1 cellular context compared by ENCODE assay signal in genomic region chr3:184156522-184156955, GRCh38.
TF ChIP-seq lines count a peak whose summit lies in the region.

No MANE protein-coding gene starts in this region.

TF ChIP-seq in K562, 482 proteins besides CTCF, POLR2A, EP300 and RAD21:
- TF ChIP-seq AFF4 (CRISPR knock-in tag; IDR thresholded peaks at IDR 0.05) (0 out of 2 replicates have a peak, but pooled peaks have one; percentile 13), MAFK (IDR thresholded peaks at IDR 0.05; ENCODE audit: low read length) (no peak), MAZ (CRISPR knock-in tag; conservative IDR thresholded peaks at IDR 0.05 in 1 of 2, IDR thresholded peaks at IDR 0.05 in 1 of 2) (no peak), MITF (IDR thresholded peaks at IDR 0.05) (no peak), ZNF740 (CRISPR knock-in tag; IDR thresholded peaks at IDR 0.05) (no peak), ZNF740 (tag; IDR thresholded peaks at IDR 0.05) (peak in 1 of 2 experiments; percentile 38; a peak in 1 of 4 replicates), ZFP91 (CRISPR knock-in tag; IDR thresholded peaks at IDR 0.05) (peak; percentile 82; the same call in 1 of the 2 replicates), ZSCAN29 (IDR thresholded peaks at IDR 0.05) (0 out of 2 replicates have a peak, but pooled peaks have one; percentile 10), RBFOX2 (IDR thresholded peaks at IDR 0.05; ENCODE audit: low read depth, low read length) (peak; percentile 38; the same call in 1 of the 2 replicates), ZBTB7A (IDR thresholded peaks at IDR 0.05; ENCODE audit: borderline replicate concordance, control insufficient read depth, low read depth, low read length) (peak; percentile 32; the same call in 1 of the 2 replicates), VEZF1 (CRISPR knock-in tag; IDR thresholded peaks at IDR 0.05) (peak; percentile 68), ARID4B (CRISPR knock-in tag; IDR thresholded peaks at IDR 0.05) (no peak), RB1 (IDR thresholded peaks at IDR 0.05; ENCODE audit: low read depth) (peak; percentile 17; the same call in 1 of the 2 replicates), SAP30 (IDR thresholded peaks at IDR 0.05; ENCODE audit: borderline replicate concordance, insufficient read depth, low read depth, low read length, poor library complexity, severe bottlenecking) (peak; percentile 33), ATF3 (IDR thresholded peaks at IDR 0.05) (no peak), ATF3 (CRISPR knock-in tag; conservative IDR thresholded peaks at IDR 0.05) (no peak)
